1 cellular context compared by ENCODE assay signal in genomic region chr5:140220032-140220697, GRCh38.
TF ChIP-seq lines count a peak whose summit lies in the region.

No MANE protein-coding gene starts in this region.

TF ChIP-seq in K562, 482 proteins besides CTCF, POLR2A, EP300 and RAD21:
- TF ChIP-seq PREB (CRISPR knock-in tag; IDR thresholded peaks at IDR 0.05) (no peak), NCOA4 (IDR thresholded peaks at IDR 0.05; ENCODE audit: partially characterized antibody) (no peak), HNRNPUL1 (IDR thresholded peaks at IDR 0.05; ENCODE audit: low read length) (no peak), SMAD2 (IDR thresholded peaks at IDR 0.05; ENCODE audit: low read depth, low read length) (no peak), ZNF134 (CRISPR knock-in tag; conservative IDR thresholded peaks at IDR 0.05) (no peak), E4F1 (CRISPR knock-in tag; IDR thresholded peaks at IDR 0.05; ENCODE audit: borderline replicate concordance) (no peak), ZC3H4 (CRISPR knock-in tag; IDR thresholded peaks at IDR 0.05; ENCODE audit: borderline replicate concordance) (no peak), CREM (IDR thresholded peaks at IDR 0.05; ENCODE audit: low read depth) (no peak), GATA2 (CRISPR knock-in tag; IDR thresholded peaks at IDR 0.05) (no peak), ZNF518B (CRISPR knock-in tag; IDR thresholded peaks at IDR 0.05) (no peak), SMARCB1 (IDR thresholded peaks at IDR 0.05; ENCODE audit: insufficient read length, low read depth) (no peak), PTBP1 (IDR thresholded peaks at IDR 0.05; ENCODE audit: low read depth, low read length) (no peak), FOXP4 (CRISPR knock-in tag; IDR thresholded peaks at IDR 0.05; ENCODE audit: borderline replicate concordance) (no peak), BACH1 (tag; IDR thresholded peaks at IDR 0.05) (no peak), NR2F6 (CRISPR knock-in tag; IDR thresholded peaks at IDR 0.05) (no peak), MECOM (CRISPR knock-in tag; IDR thresholded peaks at IDR 0.05) (no peak), ZNF583 (CRISPR knock-in tag; IDR thresholded peaks at IDR 0.05) (no peak), HMGXB4 (CRISPR knock-in tag; IDR thresholded peaks at IDR 0.05) (no peak), ZBTB43 (CRISPR knock-in tag; IDR thresholded peaks at IDR 0.05) (no peak)
